20 cellular contexts compared by ENCODE assay signal in genomic region chrX:136674270-136674986, GRCh38. TPM values are rescaled to one million over a fixed set of nuclear protein-coding genes. Genes with fewer than 3 reads are reported as not detected.
DNase-seq lines count a peak whose midpoint lies in the region; ATAC-seq lines count a peak whose summit lies in the region.
"Had no signal": no experiment of that assay in that cellular context is flagged by ENCODE, and none has a peak within 500 bp of the region (broad histone marks: within the 10 kb centered on the region; RNA-seq: fewer than 3 reads in every experiment).

No MANE protein-coding gene starts in this region.

- H3K4me3 ChIP-seq in thymus (ENCODE audit: low read length), result no peak overlapping the region
- H3K4me3 ChIP-seq: adrenal gland, dorsolateral prefrontal cortex, uterus had no signal

- no peaks in the 10 kb centered on the region for H3K27me3 ChIP-seq in thymus (ENCODE audit: control insufficient read depth, insufficient read depth)
- H3K27me3 ChIP-seq: adrenal gland, uterus had no signal

- H3K27ac Mint-ChIP-seq in activated naive CD4-positive, alpha-beta T cell treated with anti-CD3 and anti-CD28 coated beads, Interleukin-2, amount 10 ng/mL, durations not matched to agents 7 days and 5 days, result peak overlapping the region; percentile 96
- peak overlapping the region; percentile 97 for H3K27ac Mint-ChIP-seq in activated T-helper 1 cell treated with anti-CD3 and anti-CD28 coated beads, Interleukin-12 subunit alpha, Interleukin-12 subunit beta, Interleukin-2, Interleukin-4 antibody, amounts not matched to agents 30 ng/mL and 10 ng/mL and 1 ng/mL, durations not matched to agents 14 hours and 24 hours and 36 hours

- ATAC-seq in HG02852 (IDR thresholded peaks at IDR 0.05; ENCODE audit: unreplicated experiment) (peak; percentile 37), GM19397 (IDR thresholded peaks at IDR 0.05; ENCODE audit: unreplicated experiment) (no peak)

- peak overlapping the region; percentile 84 for H3K27ac ChIP-seq in thymus (ENCODE audit: low read depth)
- H3K27ac ChIP-seq: adrenal gland, dorsolateral prefrontal cortex, uterus had no signal

- peaks cover 91% of the 10 kb centered on the region for H3K4me1 Mint-ChIP-seq in activated naive CD4-positive, alpha-beta T cell treated with anti-CD3 and anti-CD28 coated beads, Interleukin-2, amount 10 ng/mL, durations not matched to agents 7 days and 5 days
- peaks cover 70% of the 10 kb centered on the region for H3K4me1 Mint-ChIP-seq in activated T-helper 1 cell treated with anti-CD3 and anti-CD28 coated beads, Interleukin-12 subunit alpha, Interleukin-12 subunit beta, Interleukin-2, Interleukin-4 antibody, amounts not matched to agents 30 ng/mL and 10 ng/mL and 1 ng/mL, durations not matched to agents 14 hours and 24 hours and 36 hours (ENCODE audit: low read depth)

- H3K9me3 Mint-ChIP-seq in activated naive CD4-positive, alpha-beta T cell treated with anti-CD3 and anti-CD28 coated beads, Interleukin-2, amount 10 ng/mL, durations not matched to agents 7 days and 5 days, result no peaks in the 10 kb centered on the region
- no peaks in the 10 kb centered on the region for H3K9me3 Mint-ChIP-seq in activated T-helper 1 cell treated with anti-CD3 and anti-CD28 coated beads, Interleukin-12 subunit alpha, Interleukin-12 subunit beta, Interleukin-2, Interleukin-4 antibody, amounts not matched to agents 30 ng/mL and 10 ng/mL and 1 ng/mL, durations not matched to agents 14 hours and 24 hours and 36 hours

- 29% methylated on average over 5 of the region's 5 CpGs for WGBS in thymus

- peaks cover 2% of the 10 kb centered on the region for H3K4me1 ChIP-seq in thymus (ENCODE audit: control insufficient read depth, insufficient read depth, low read length)
- H3K4me1 ChIP-seq: adrenal gland, uterus had no signal

- peaks cover 79% of the 10 kb centered on the region for H3K36me3 Mint-ChIP-seq in activated naive CD4-positive, alpha-beta T cell treated with anti-CD3 and anti-CD28 coated beads, Interleukin-2, amount 10 ng/mL, durations not matched to agents 7 days and 5 days
- H3K36me3 Mint-ChIP-seq in activated T-helper 1 cell treated with anti-CD3 and anti-CD28 coated beads, Interleukin-12 subunit alpha, Interleukin-12 subunit beta, Interleukin-2, Interleukin-4 antibody, amounts not matched to agents 30 ng/mL and 10 ng/mL and 1 ng/mL, durations not matched to agents 14 hours and 24 hours and 36 hours (ENCODE audit: low read depth), result peaks cover 59% of the 10 kb centered on the region

- DNase-seq in activated naive CD4-positive, alpha-beta T cell treated with anti-CD3 and anti-CD28 coated beads, Interleukin-2, amount 10 ng/mL, durations not matched to agents 7 days and 5 days, result peak; percentile 50
- no peak for DNase-seq in activated naive CD4-positive, alpha-beta T cell treated with Interleukin-2 at 50 U/mL for 16 hours
- DNase-seq in activated T-helper 1 cell treated with anti-CD3 and anti-CD28 coated beads, Interleukin-12 subunit alpha, Interleukin-12 subunit beta, Interleukin-2, Interleukin-4 antibody, amounts not matched to agents 30 ng/mL and 10 ng/mL and 1 ng/mL, durations not matched to agents 14 hours and 24 hours and 36 hours (ENCODE audit: low spot score), result no peak
- no peak for DNase-seq in HuH-7 (ENCODE audit: low spot score)
- no peak for DNase-seq in NCI-H510A treated with DMSO at 0.1 percent for 48 hours (lab: John Stamatoyannopoulos, UW)
- DNase-seq: activated CD4-positive, CD25-positive, alpha-beta regulatory T cell treated with anti-CD3 and anti-CD28 coated beads, Interleukin-2, amount 50 U/mL, for 72 hours; adrenal gland; DMS53; dorsolateral prefrontal cortex; KG1; midbrain; NCI-H2029; NK-92 treated with Interleukin-12 subunit alpha and Interleukin-12 subunit beta, amount 100 ng/mL, for 24 hours; posterior cingulate gyrus; SK-N-SH; stimulated activated CD8-positive, alpha-beta memory T cell treated with anti-CD3 and anti-CD28 coated beads, Interleukin-4, amount 100 ng/mL, for 48 hours; uterus had no signal

- CTCF ChIA-PET in activated naive CD4-positive, alpha-beta T cell treated with anti-CD3 and anti-CD28 coated beads, Interleukin-2, amount 10 ng/mL, durations not matched to agents 7 days and 5 days (lab: Charles Lee), result interaction anchor here (0.9 to 1.7 kb wide), 4 partner anchors 9 to 65 kb away, joined by 3 to 6 read pairs (median 4); no protein-coding TSS in a partner anchor

- intact Hi-C loops in activated T-helper 1 cell treated with anti-CD3 and anti-CD28 coated beads, Interleukin-12 subunit alpha, Interleukin-12 subunit beta, Interleukin-2, Interleukin-4 antibody, amounts not matched to agents 30 ng/mL and 10 ng/mL and 1 ng/mL, durations not matched to agents 14 hours and 24 hours and 36 hours (cut with micrococcal nuclease), result no loop called here

- H3K27me3 Mint-ChIP-seq in activated naive CD4-positive, alpha-beta T cell treated with anti-CD3 and anti-CD28 coated beads, Interleukin-2, amount 10 ng/mL, durations not matched to agents 7 days and 5 days, result no peaks in the 10 kb centered on the region
- no peaks in the 10 kb centered on the region for H3K27me3 Mint-ChIP-seq in activated T-helper 1 cell treated with anti-CD3 and anti-CD28 coated beads, Interleukin-12 subunit alpha, Interleukin-12 subunit beta, Interleukin-2, Interleukin-4 antibody, amounts not matched to agents 30 ng/mL and 10 ng/mL and 1 ng/mL, durations not matched to agents 14 hours and 24 hours and 36 hours (ENCODE audit: insufficient read depth)

- peak overlapping the region; percentile 60 for H3K4me3 Mint-ChIP-seq in activated naive CD4-positive, alpha-beta T cell treated with anti-CD3 and anti-CD28 coated beads, Interleukin-2, amount 10 ng/mL, durations not matched to agents 7 days and 5 days
- peak overlapping the region; percentile 64 for H3K4me3 Mint-ChIP-seq in activated T-helper 1 cell treated with anti-CD3 and anti-CD28 coated beads, Interleukin-12 subunit alpha, Interleukin-12 subunit beta, Interleukin-2, Interleukin-4 antibody, amounts not matched to agents 30 ng/mL and 10 ng/mL and 1 ng/mL, durations not matched to agents 14 hours and 24 hours and 36 hours

- H3K9me3 ChIP-seq in thymus (ENCODE audit: control insufficient read depth), result no peaks in the 10 kb centered on the region
- H3K9me3 ChIP-seq: adrenal gland, SK-N-SH, uterus had no signal

- H3K36me3 ChIP-seq in thymus (ENCODE audit: control insufficient read depth, insufficient read depth), result peaks cover 4% of the 10 kb centered on the region
- H3K36me3 ChIP-seq: uterus had no signal

RNA-seq across cellular contexts. Expression of gene CD40LG, which starts 26.5 kb away (rescaled TPM):
- 261 and 272 TPM in 2 replicates for total RNA-seq in activated T-helper 1 cell treated with anti-CD3 and anti-CD28 coated beads, Interleukin-12 subunit alpha, Interleukin-12 subunit beta, Interleukin-2, Interleukin-4 antibody, amounts not matched to agents 30 ng/mL and 10 ng/mL and 1 ng/mL, durations not matched to agents 14 hours and 24 hours and 36 hours
- polyA plus RNA-seq in thymus, result 4.3 TPM
- polyA plus RNA-seq: SK-N-SH had no signal
